13 cellular contexts compared by ENCODE assay signal in genomic region chr4:2253160-2254084, GRCh38. TPM values are rescaled to one million over a fixed set of nuclear protein-coding genes. Genes with fewer than 3 reads are reported as not detected.
DNase-seq lines count a peak whose midpoint lies in the region; ATAC-seq and TF ChIP-seq lines count a peak whose summit lies in the region.
"Had no signal": no experiment of that assay in that cellular context is flagged by ENCODE, and none has a peak within 500 bp of the region (broad histone marks: within the 10 kb centered on the region; RNA-seq: fewer than 3 reads in every experiment).

No MANE protein-coding gene starts in this region.

- ATAC-seq in WTC11 (no peak), heart right ventricle (no peak), GM19023 (IDR thresholded peaks at IDR 0.05; ENCODE audit: unreplicated experiment) (no peak)
- ATAC-seq: HCT116 had no signal

- POLR2A ChIA-PET in WTC11 (lab: Charles Lee), result no interaction called here

- peak overlapping the region; percentile 66 for H3K27ac Mint-ChIP-seq in WTC11

- H3K27ac ChIP-seq in heart right ventricle, result peak overlapping the region in 1 of 10 donors; percentile 24

- H3K4me3 Mint-ChIP-seq in WTC11, result no peak overlapping the region
- H3K4me3 Mint-ChIP-seq: CD4-positive, alpha-beta T cell had no signal

- no peaks in the 10 kb centered on the region for H3K9me3 Mint-ChIP-seq in WTC11
- H3K9me3 Mint-ChIP-seq: CD4-positive, alpha-beta T cell had no signal

- peaks cover 34 to 56% (median 48%) of the 10 kb centered on the region in 9 donors for H3K4me1 ChIP-seq in heart right ventricle

- H3K9me3 ChIP-seq in heart right ventricle, result no peaks in the 10 kb centered on the region

- H3K36me3 ChIP-seq in heart right ventricle, result peaks cover 5 to 94% (median 37%) of the 10 kb centered on the region in 9 donors

- 73 to 74% methylated on average over 32 of the region's 32 CpGs for WGBS in heart right ventricle, 2 donors

- no peaks in the 10 kb centered on the region for H3K27me3 Mint-ChIP-seq in WTC11 (ENCODE audit: low read depth)
- H3K27me3 Mint-ChIP-seq: CD4-positive, alpha-beta T cell had no signal

- peak; percentile 22 for DNase-seq in D341Med (ENCODE audit: low spot score)
- peak; percentile 7 for DNase-seq in WTC11 (ENCODE audit: low spot score)
- DNase-seq in heart right ventricle, result peak; percentile 3 to 13
- DNase-seq in posterior vena cava (ENCODE audit: low spot score), result peak; percentile 57
- DNase-seq in NCI-H524 treated with DMSO at 0.1 percent for 48 hours (lab: John Stamatoyannopoulos, UW), result no peak
- no peak for DNase-seq in retina
- no peak for DNase-seq in OCI-M2 (lab: John Stamatoyannopoulos, UW; ENCODE audit: unreplicated experiment)
- DNase-seq: hippocampal formation, midbrain, NCI-H2081 treated with DMSO at 0.1 percent for 48 hours had no signal

- intact Hi-C loops in heart right ventricle (cut with DNase I) (loop anchor here in 1 of 10 donors (1.0 kb wide), 1 partner anchor 8 kb away; no protein-coding TSS in a partner anchor), posterior vena cava (cut with DNase I) (no loop called here)

- H3K36me3 Mint-ChIP-seq in WTC11, result no peaks in the 10 kb centered on the region

- CTCF ChIA-PET in WTC11 (lab: Charles Lee), result interaction anchor here (1.2 kb wide), 1 partner anchor 33 kb away, joined by 4 read pairs; no protein-coding TSS in a partner anchor

- H3K4me1 Mint-ChIP-seq in WTC11, result peaks cover 13% of the 10 kb centered on the region; the same call in 1 of the 2 replicates

- H3K27me3 ChIP-seq in heart right ventricle, result no peaks in the 10 kb centered on the region

- TF ChIP-seq CTCF in WTC11 (IDR thresholded peaks at IDR 0.05) (no peak), heart right ventricle (IDR thresholded peaks at IDR 0.05) (no peak)

- no peak overlapping the region for H3K4me3 ChIP-seq in heart right ventricle

TF ChIP-seq in WTC11, 78 proteins besides CTCF, POLR2A, EP300 and RAD21:
- TF ChIP-seq ZNF671 (CRISPR knock-in tag; IDR thresholded peaks at IDR 0.05) (no peak), GTF2I (CRISPR knock-in tag; conservative IDR thresholded peaks at IDR 0.05) (no peak), MYBL2 (CRISPR knock-in tag; IDR thresholded peaks at IDR 0.05) (no peak), SP1 (CRISPR knock-in tag; conservative IDR thresholded peaks at IDR 0.05) (no peak), NR1H2 (CRISPR knock-in tag; IDR thresholded peaks at IDR 0.05) (no peak)
- TF ChIP-seq, protein P1, sequence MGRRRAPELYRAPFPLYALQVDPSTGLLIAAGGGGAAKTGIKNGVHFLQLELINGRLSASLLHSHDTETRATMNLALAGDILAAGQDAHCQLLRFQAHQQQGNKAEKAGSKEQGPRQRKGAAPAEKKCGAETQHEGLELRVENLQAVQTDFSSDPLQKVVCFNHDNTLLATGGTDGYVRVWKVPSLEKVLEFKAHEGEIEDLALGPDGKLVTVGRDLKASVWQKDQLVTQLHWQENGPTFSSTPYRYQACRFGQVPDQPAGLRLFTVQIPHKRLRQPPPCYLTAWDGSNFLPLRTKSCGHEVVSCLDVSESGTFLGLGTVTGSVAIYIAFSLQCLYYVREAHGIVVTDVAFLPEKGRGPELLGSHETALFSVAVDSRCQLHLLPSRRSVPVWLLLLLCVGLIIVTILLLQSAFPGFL (CRISPR knock-in tag; IDR thresholded peaks at IDR 0.05; ENCODE audit: borderline replicate concordance), result no peak
- TF ChIP-seq, protein P2, sequence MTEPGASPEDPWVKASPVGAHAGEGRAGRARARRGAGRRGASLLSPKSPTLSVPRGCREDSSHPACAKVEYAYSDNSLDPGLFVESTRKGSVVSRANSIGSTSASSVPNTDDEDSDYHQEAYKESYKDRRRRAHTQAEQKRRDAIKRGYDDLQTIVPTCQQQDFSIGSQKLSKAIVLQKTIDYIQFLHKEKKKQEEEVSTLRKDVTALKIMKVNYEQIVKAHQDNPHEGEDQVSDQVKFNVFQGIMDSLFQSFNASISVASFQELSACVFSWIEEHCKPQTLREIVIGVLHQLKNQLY (CRISPR knock-in tag; IDR thresholded peaks at IDR 0.05), result no peak

RNA-seq across cellular contexts. Expression of gene MXD4, which starts 8.5 kb away (rescaled TPM):
- total RNA-seq in WTC11 (2021) (17.7 to 22.7 TPM (median 20.4 TPM) in 3 replicates), heart right ventricle (10 to 100 TPM; 19.1 to 44.2 (median 27.9) TPM), posterior vena cava (10 to 100 TPM; 43.6 to 43.7 TPM)
- 10 to 100 TPM; 29.6 to 82.2 TPM for polyA plus RNA-seq in heart right ventricle

RNA-seq across cellular contexts. Expression of gene HAUS3, which starts 11.5 kb away (rescaled TPM):
- total RNA-seq in WTC11 (2021), result 11.9 to 14.7 TPM (median 12.4 TPM) in 3 replicates
- 1 to 10 TPM; 4.0 to 7.3 (median 6.5) TPM for total RNA-seq in heart right ventricle
- 10 to 100 TPM in 1 of 2 donors, 1 to 10 TPM in 1; 3.5 to 10.5 TPM for polyA plus RNA-seq in heart right ventricle
- 10 to 100 TPM in 1 of 2 donors, 1 to 10 TPM in 1; 9.6 to 11.8 TPM for total RNA-seq in posterior vena cava

RNA-seq across cellular contexts. Expression of gene POLN, which starts 11.5 kb away (rescaled TPM):
- total RNA-seq in WTC11 (2021), result 2.5 to 3.5 TPM (median 2.8 TPM) in 3 replicates
- total RNA-seq in heart right ventricle, result 1 to 10 TPM; 1.3 to 3.1 (median 2.1) TPM
- 1 to 10 TPM in 1 of 2 donors, under 1 TPM in 1; 0.97 to 2.4 TPM for polyA plus RNA-seq in heart right ventricle
- total RNA-seq in posterior vena cava, result 1 to 10 TPM; 2.0 to 3.5 TPM

Comparison
In these comparisons a context has a peak if more than half of its experiments do, and no peak if none do; other contexts are left out.
1. DNase-seq: peak in D341Med (single experiment), WTC11 (single experiment), heart right ventricle (2 of 2) and posterior vena cava (single experiment); none in NCI-H524 treated with DMSO at 0.1 percent for 48 hours (single experiment), retina (single experiment) and OCI-M2 (single experiment).